17 cellular contexts compared by ENCODE assay signal in genomic region chr7:80309377-80309776, GRCh38.
"Had no signal": no experiment of that assay in that cellular context is flagged by ENCODE, and none has a peak within 500 bp of the region (broad histone marks: within the 10 kb centered on the region; RNA-seq: fewer than 3 reads in every experiment).

No MANE protein-coding gene starts in this region.

- DNase-seq: effector CD4-positive, alpha-beta T cell; endodermal cell; erythroblast; foreskin keratinocyte; immature natural killer cell; left colon; left ventricle myocardium superior; nephron progenitor cell; psoas muscle; retina; right lobe of liver; stimulated activated CD4-positive, alpha-beta T cell treated with anti-CD3 and anti-CD28 coated beads, Interleukin-4, amount 100 ng/mL, for 1 hour; testis; upper lobe of right lung had no signal

- H3K9me3 Mint-ChIP-seq: endodermal cell, nephron progenitor cell had no signal

- H3K4me3 Mint-ChIP-seq: endodermal cell; nephron progenitor cell; stimulated activated effector memory CD8-positive, alpha-beta T cell treated with anti-CD3 and anti-CD28 coated beads, Interleukin-12 subunit alpha, Interleukin-12 subunit beta, amount 100 ng/mL, for 72 hours; stimulated activated naive CD8-positive, alpha-beta T cell treated with anti-CD3 and anti-CD28 coated beads, Interleukin-15, Interleukin-2, amounts not matched to agents 100 ng/mL and 50 ng/mL, for 24 hours had no signal

- H3K4me1 Mint-ChIP-seq: stimulated activated effector memory CD8-positive, alpha-beta T cell treated with anti-CD3 and anti-CD28 coated beads, Interleukin-12 subunit alpha, Interleukin-12 subunit beta, amount 100 ng/mL, for 72 hours had no signal

- ATAC-seq: foreskin keratinocyte; left colon; left ventricle myocardium superior; psoas muscle; right lobe of liver; stimulated activated effector memory CD8-positive, alpha-beta T cell treated with anti-CD3 and anti-CD28 coated beads, Interleukin-12 subunit alpha, Interleukin-12 subunit beta, amount 100 ng/mL, for 72 hours; upper lobe of right lung had no signal

- H3K36me3 Mint-ChIP-seq: immature natural killer cell; stimulated activated effector memory CD8-positive, alpha-beta T cell treated with anti-CD3 and anti-CD28 coated beads, Interleukin-12 subunit alpha, Interleukin-12 subunit beta, amount 100 ng/mL, for 72 hours had no signal

- H3K27me3 Mint-ChIP-seq: naive thymus-derived CD4-positive, alpha-beta T cell had no signal

- H3K27ac Mint-ChIP-seq: endodermal cell; nephron progenitor cell; stimulated activated effector memory CD8-positive, alpha-beta T cell treated with anti-CD3 and anti-CD28 coated beads, Interleukin-12 subunit alpha, Interleukin-12 subunit beta, amount 100 ng/mL, for 72 hours; stimulated activated naive CD8-positive, alpha-beta T cell treated with anti-CD3 and anti-CD28 coated beads, Interleukin-15, Interleukin-2, amounts not matched to agents 100 ng/mL and 50 ng/mL, for 24 hours had no signal
